In the genomic region with DNA sequence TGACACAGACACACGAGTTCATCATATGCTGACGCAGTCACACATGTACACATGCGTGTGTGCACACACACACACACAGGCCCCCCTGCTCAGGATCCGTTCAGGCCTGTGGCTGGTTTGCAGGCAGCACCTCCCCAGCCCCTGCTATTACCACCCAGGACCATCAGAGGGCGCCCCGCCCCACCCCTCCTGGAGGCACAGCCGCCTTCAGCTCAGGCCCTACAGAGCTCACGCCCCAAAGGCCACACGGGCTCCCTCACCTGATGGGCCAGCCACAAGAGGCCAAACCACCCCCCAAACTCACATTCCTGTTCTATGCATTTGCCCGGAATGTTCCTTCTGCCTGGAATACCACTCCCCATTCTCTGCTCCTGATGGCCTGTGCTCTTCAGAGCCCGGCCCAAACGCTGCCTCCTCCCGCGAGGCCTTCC, we compare ENCODE assay signal across 1 cellular context.
A peak's percentile ranks its signal among the peaks of the same experiment; 100 is the strongest.
TF ChIP-seq lines count a peak whose summit lies in the region.

No MANE protein-coding gene starts in this region.

TF ChIP-seq in GM12878, 131 proteins besides CTCF, POLR2A, EP300 and RAD21:
- TF ChIP-seq SMC3 (IDR thresholded peaks at IDR 0.05; ENCODE audit: borderline replicate concordance, low read length) (peak; percentile 50; the same call in 1 of the 2 replicates), BHLHE40 (IDR thresholded peaks at IDR 0.05; ENCODE audit: borderline replicate concordance in 1 of 2, low read depth in 2 of 2, low read length in 1 of 2) (peak in 1 of 2 experiments; percentile 28; a peak in 1 of 4 replicates)
